14 cellular contexts compared by ENCODE assay signal in genomic region chr3:94009612-94010011, GRCh38.
"Had no signal": no experiment of that assay in that cellular context is flagged by ENCODE, and none has a peak within 500 bp of the region (broad histone marks: within the 10 kb centered on the region; RNA-seq: fewer than 3 reads in every experiment).

No MANE protein-coding gene starts in this region.

- ATAC-seq: activated CD8-positive, alpha-beta T cell treated with anti-CD3 and anti-CD28 coated beads, Interleukin-2, amount 10 ng/mL, durations not matched to agents 7 days and 5 days; WTC11 had no signal

- DNase-seq: activated CD4-positive, alpha-beta T cell treated with anti-CD3 and anti-CD28 coated beads for 4 hours; activated CD8-positive, alpha-beta T cell treated with anti-CD3 and anti-CD28 coated beads, Interleukin-2, amount 10 ng/mL, durations not matched to agents 7 days and 5 days; activated effector memory CD4-positive, alpha-beta T cell treated with anti-CD3 and anti-CD28 coated beads, Interleukin-2, amount 50 U/mL, for 16 hours; activated naive CD4-positive, alpha-beta T cell treated with anti-CD3 and anti-CD28 coated beads, Interleukin-2, amount 50 U/mL, for 16 hours; activated T-cell treated with anti-CD3 and anti-CD28 coated beads, Interleukin-2, amount 50 U/mL, for 48 hours; adrenal gland; left ventricle myocardium inferior; mammary epithelial cell; occipital lobe; posterior cingulate gyrus; retina; spleen; stimulated activated naive CD4-positive, alpha-beta T cell had no signal
